37 cellular contexts compared by ENCODE assay signal in genomic region chr18:78967692-78968091, GRCh38. TPM values are rescaled to one million over a fixed set of nuclear protein-coding genes. Genes with fewer than 3 reads are reported as not detected.
"Had no signal": no experiment of that assay in that cellular context is flagged by ENCODE, and none has a peak within 500 bp of the region (broad histone marks: within the 10 kb centered on the region; RNA-seq: fewer than 3 reads in every experiment).

No MANE protein-coding gene starts in this region.

- H3K27ac Mint-ChIP-seq: activated B cell treated with CpG ODN at 0.5 μM for 24 hours; activated CD4-positive, alpha-beta memory T cell treated with anti-CD3 and anti-CD28 coated beads for 36 hours; activated CD4-positive, alpha-beta T cell treated with anti-CD3 and anti-CD28 coated beads, Interleukin-2, amount 10 ng/mL, durations not matched to agents 24 days and 14 days; activated CD8-positive, alpha-beta T cell treated with anti-CD3 and anti-CD28 coated beads for 36 hours; activated naive CD4-positive, alpha-beta T cell treated with anti-CD3 and anti-CD28 coated beads for 36 hours; activated naive CD4-positive, alpha-beta T cell treated with anti-CD3 and anti-CD28 coated beads, Interleukin-2, amount 50 U/mL, for 72 hours; activated naive CD8-positive, alpha-beta T cell treated with anti-CD3 and anti-CD28 coated beads, Interleukin-2, amount 10 ng/mL, durations not matched to agents 7 days and 5 days; activated T-cell treated with anti-CD3 and anti-CD28 coated beads, Interleukin-2, amount 50 U/mL, for 72 hours; activated T-helper 1 cell treated with anti-CD3 and anti-CD28 coated beads, Interleukin-12 subunit alpha, Interleukin-12 subunit beta, Interleukin-2, Interleukin-4 antibody, amounts not matched to agents 30 ng/mL and 10 ng/mL and 1 ng/mL, durations not matched to agents 14 hours and 24 hours and 36 hours; activated T-helper 17 cell treated with anti-CD3 and anti-CD28 coated beads, Interleukin-2, amount 50 U/mL, for 72 hours; T-helper 1 cell treated with Interleukin-12 subunit alpha and Interleukin-12 subunit beta and Interleukin-4 antibody, amounts not matched to agents 30 μg/mL and 1 μg/mL, for 36 hours; T-helper 2 cell treated with Interferon-gamma antibody and Interleukin-4, amounts not matched to agents 5 μg/mL and 100 μg/mL, for 36 hours had no signal

- H3K4me1 ChIP-seq: adrenal gland, body of pancreas, breast epithelium had no signal

- H3K9me3 ChIP-seq: adrenal gland, body of pancreas had no signal

- H3K4me1 Mint-ChIP-seq: activated B cell treated with CpG ODN at 0.5 μM for 24 hours; activated CD4-positive, alpha-beta T cell treated with anti-CD3 and anti-CD28 coated beads, Interleukin-2, amount 10 ng/mL, durations not matched to agents 24 days and 14 days; activated naive CD8-positive, alpha-beta T cell treated with anti-CD3 and anti-CD28 coated beads, Interleukin-2, amount 10 ng/mL, durations not matched to agents 7 days and 5 days; activated T-helper 17 cell treated with anti-CD3 and anti-CD28 coated beads, Interleukin-2, amount 50 U/mL, for 72 hours had no signal

- H3K36me3 ChIP-seq: adrenal gland, brain microvascular endothelial cell, breast epithelium had no signal

- ATAC-seq: activated CD8-positive, alpha-beta T cell treated with anti-CD3 and anti-CD28 coated beads for 36 hours; activated T-cell treated with anti-CD3 and anti-CD28 coated beads, Interleukin-2, amount 50 U/mL, for 4 hours; activated T-helper 17 cell treated with anti-CD3 and anti-CD28 coated beads, Interleukin-2, amount 50 U/mL, for 72 hours; body of pancreas had no signal

- H3K27me3 ChIP-seq: body of pancreas had no signal

- FAIRE-seq: astrocyte, TTC549 had no signal

- H3K4me3 Mint-ChIP-seq: activated B cell treated with CpG ODN at 0.5 μM for 24 hours; activated CD4-positive, alpha-beta memory T cell treated with anti-CD3 and anti-CD28 coated beads for 36 hours; activated CD4-positive, alpha-beta T cell treated with anti-CD3 and anti-CD28 coated beads, Interleukin-2, amount 10 ng/mL, durations not matched to agents 24 days and 14 days; activated CD8-positive, alpha-beta T cell treated with anti-CD3 and anti-CD28 coated beads for 36 hours; activated naive CD4-positive, alpha-beta T cell treated with anti-CD3 and anti-CD28 coated beads for 36 hours; activated naive CD8-positive, alpha-beta T cell treated with anti-CD3 and anti-CD28 coated beads, Interleukin-2, amount 10 ng/mL, durations not matched to agents 7 days and 5 days; activated T-cell treated with anti-CD3 and anti-CD28 coated beads, Interleukin-2, amount 50 U/mL, for 4 hours; activated T-cell treated with anti-CD3 and anti-CD28 coated beads, Interleukin-2, amount 50 U/mL, for 72 hours; activated T-helper 1 cell treated with anti-CD3 and anti-CD28 coated beads, Interleukin-12 subunit alpha, Interleukin-12 subunit beta, Interleukin-2, Interleukin-4 antibody, amounts not matched to agents 30 ng/mL and 10 ng/mL and 1 ng/mL, durations not matched to agents 14 hours and 24 hours and 36 hours; activated T-helper 17 cell treated with anti-CD3 and anti-CD28 coated beads, Interleukin-2, amount 50 U/mL, for 72 hours; T-helper 1 cell treated with Interleukin-12 subunit alpha and Interleukin-12 subunit beta and Interleukin-4 antibody, amounts not matched to agents 30 μg/mL and 1 μg/mL, for 36 hours; T-helper 2 cell treated with Interferon-gamma antibody and Interleukin-4, amounts not matched to agents 5 μg/mL and 100 μg/mL, for 36 hours had no signal

- H3K4me3 ChIP-seq: adrenal gland, body of pancreas, breast epithelium had no signal

- H3K27ac ChIP-seq: adrenal gland, body of pancreas, brain microvascular endothelial cell, breast epithelium, VCaP had no signal

- DNase-seq: activated B cell treated with CpG ODN at 0.5 μM for 24 hours; activated CD4-positive, alpha-beta memory T cell treated with anti-CD3 and anti-CD28 coated beads for 36 hours; activated CD4-positive, alpha-beta T cell treated with anti-CD3 and anti-CD28 coated beads for 4 hours; activated CD4-positive, alpha-beta T cell treated with anti-CD3 and anti-CD28 coated beads, Interleukin-2, amount 10 ng/mL, durations not matched to agents 24 days and 14 days; activated CD4-positive, alpha-beta T cell treated with anti-CD3 and anti-CD28 coated beads, Interleukin-2, amount 50 U/mL, for 1 hour; activated CD4-positive, alpha-beta T cell treated with anti-CD3 and anti-CD28 coated beads, Interleukin-2, amount 50 U/mL, for 4 hours; activated CD4-positive, CD25-positive, alpha-beta regulatory T cell treated with anti-CD3 and anti-CD28 coated beads, Interleukin-2, amount 50 U/mL, for 72 hours; activated CD8-positive, alpha-beta memory T cell treated with anti-CD3 and anti-CD28 coated beads, Interleukin-2, amount 50 U/mL, for 4 hours; activated CD8-positive, alpha-beta T cell treated with anti-CD3 and anti-CD28 coated beads for 36 hours; activated effector memory CD4-positive, alpha-beta T cell treated with anti-CD3 and anti-CD28 coated beads, Interleukin-2, amount 50 U/mL, for 16 hours; activated gamma-delta T cell treated with Interleukin-2 at 50 U/mL for 16 hours; activated naive CD4-positive, alpha-beta T cell; activated naive CD4-positive, alpha-beta T cell treated with anti-CD3 and anti-CD28 coated beads for 36 hours; activated naive CD4-positive, alpha-beta T cell treated with anti-CD3 and anti-CD28 coated beads, Interleukin-2, amount 50 U/mL, for 16 hours; activated naive CD8-positive, alpha-beta T cell treated with anti-CD3 and anti-CD28 coated beads, Interleukin-2, amount 10 ng/mL, durations not matched to agents 7 days and 5 days; activated T-cell treated with anti-CD3 and anti-CD28 coated beads for 4 hours; activated T-cell treated with anti-CD3 and anti-CD28 coated beads, Interleukin-2, amount 50 U/mL, for 1 hour; activated T-cell treated with anti-CD3 and anti-CD28 coated beads, Interleukin-2, amount 50 U/mL, for 4 hours; activated T-cell treated with anti-CD3 and anti-CD28 coated beads, Interleukin-2, amount 50 U/mL, for 72 hours; adrenal gland; amniotic stem cell; aorta; body of pancreas; brain microvascular endothelial cell; central memory CD4-positive, alpha-beta T cell; T-helper 1 cell; T-helper 2 cell; T-helper 9 cell had no signal

- H3K36me3 Mint-ChIP-seq: activated CD4-positive, alpha-beta memory T cell treated with anti-CD3 and anti-CD28 coated beads for 36 hours; activated naive CD8-positive, alpha-beta T cell treated with anti-CD3 and anti-CD28 coated beads, Interleukin-2, amount 10 ng/mL, durations not matched to agents 7 days and 5 days had no signal

RNA-seq across cellular contexts. Expression of gene SALL3, which starts 11.9 kb away (rescaled TPM):
- total RNA-seq: activated B cell treated with CpG ODN at 0.5 μM for 24 hours; activated CD4-positive, alpha-beta memory T cell treated with anti-CD3 and anti-CD28 coated beads for 36 hours; activated CD4-positive, alpha-beta T cell treated with anti-CD3 and anti-CD28 coated beads, Interleukin-2, amount 10 ng/mL, durations not matched to agents 24 days and 14 days; activated CD8-positive, alpha-beta T cell treated with anti-CD3 and anti-CD28 coated beads for 36 hours; activated naive CD4-positive, alpha-beta T cell treated with anti-CD3 and anti-CD28 coated beads for 36 hours; activated naive CD4-positive, alpha-beta T cell treated with anti-CD3 and anti-CD28 coated beads, Interleukin-2, amount 50 U/mL, for 72 hours; activated naive CD8-positive, alpha-beta T cell treated with anti-CD3 and anti-CD28 coated beads, Interleukin-2, amount 10 ng/mL, durations not matched to agents 7 days and 5 days; activated T-cell treated with anti-CD3 and anti-CD28 coated beads, Interleukin-2, amount 50 U/mL, for 4 hours; activated T-cell treated with anti-CD3 and anti-CD28 coated beads, Interleukin-2, amount 50 U/mL, for 72 hours; activated T-helper 1 cell treated with anti-CD3 and anti-CD28 coated beads, Interleukin-12 subunit alpha, Interleukin-12 subunit beta, Interleukin-2, Interleukin-4 antibody, amounts not matched to agents 30 ng/mL and 10 ng/mL and 1 ng/mL, durations not matched to agents 14 hours and 24 hours and 36 hours; activated T-helper 17 cell treated with anti-CD3 and anti-CD28 coated beads, Interleukin-2, amount 50 U/mL, for 72 hours; body of pancreas; breast epithelium had no signal
- polyA plus RNA-seq: adrenal gland, aorta had no signal
